22 cellular contexts compared by ENCODE assay signal in genomic region chr16:70364399-70364798, GRCh38.
"Had no signal": no experiment of that assay in that cellular context is flagged by ENCODE, and none has a peak within 500 bp of the region (broad histone marks: within the 10 kb centered on the region; RNA-seq: fewer than 3 reads in every experiment).

No MANE protein-coding gene starts in this region.

- H3K4me1 Mint-ChIP-seq: activated naive CD4-positive, alpha-beta T cell treated with anti-CD3 and anti-CD28 coated beads, Interleukin-2, amount 10 ng/mL, durations not matched to agents 7 days and 5 days; nephron; stimulated activated memory B cell treated with anti-CD40 and anti-IgM and Interleukin-4, amounts not matched to agents 10 μg/mL and 1 μg/mL and 100 μg/mL, for 72 hours had no signal

- H3K9me3 Mint-ChIP-seq: activated naive CD4-positive, alpha-beta T cell treated with anti-CD3 and anti-CD28 coated beads, Interleukin-2, amount 10 ng/mL, durations not matched to agents 7 days and 5 days; nephron; stimulated activated memory B cell treated with anti-CD40 and anti-IgM and Interleukin-4, amounts not matched to agents 10 μg/mL and 1 μg/mL and 100 μg/mL, for 72 hours had no signal

- H3K9me3 ChIP-seq: left ventricle myocardium inferior, sigmoid colon, upper lobe of right lung had no signal

- ATAC-seq: stimulated activated memory B cell treated with anti-CD40 and anti-IgM and Interleukin-4, amounts not matched to agents 10 μg/mL and 1 μg/mL and 100 μg/mL, for 72 hours; upper lobe of right lung had no signal

- H3K27ac ChIP-seq: left ventricle myocardium inferior, parathyroid adenoma, sigmoid colon, upper lobe of right lung had no signal

- H3K4me3 Mint-ChIP-seq: activated naive CD4-positive, alpha-beta T cell treated with anti-CD3 and anti-CD28 coated beads, Interleukin-2, amount 10 ng/mL, durations not matched to agents 7 days and 5 days; nephron; stimulated activated memory B cell treated with anti-CD40 and anti-IgM and Interleukin-4, amounts not matched to agents 10 μg/mL and 1 μg/mL and 100 μg/mL, for 72 hours had no signal

- H3K4me3 ChIP-seq: left ventricle myocardium inferior, sigmoid colon, upper lobe of right lung had no signal

- H3K4me1 ChIP-seq: left ventricle myocardium inferior, parathyroid adenoma, sigmoid colon, upper lobe of right lung had no signal

- H3K27ac Mint-ChIP-seq: activated naive CD4-positive, alpha-beta T cell treated with anti-CD3 and anti-CD28 coated beads, Interleukin-2, amount 10 ng/mL, durations not matched to agents 7 days and 5 days; nephron; stimulated activated memory B cell treated with anti-CD40 and anti-IgM and Interleukin-4, amounts not matched to agents 10 μg/mL and 1 μg/mL and 100 μg/mL, for 72 hours had no signal

- DNase-seq: activated CD4-positive, alpha-beta T cell treated with anti-CD3 and anti-CD28 coated beads for 4 hours; activated effector memory CD4-positive, alpha-beta T cell treated with Interleukin-2 at 50 U/mL for 16 hours; activated naive CD4-positive, alpha-beta T cell treated with anti-CD3 and anti-CD28 coated beads, Interleukin-2, amount 10 ng/mL, durations not matched to agents 7 days and 5 days; cerebellar nuclear complex; cortex of kidney; erythroblast; head of caudate nucleus; kidney glomerular epithelial cell; left ventricle myocardium inferior; mammary epithelial cell; midbrain; sigmoid colon; stimulated activated CD4-positive, alpha-beta T cell treated with anti-CD3 and anti-CD28 coated beads, Interleukin-4, amount 100 ng/mL, for 24 hours; upper lobe of right lung had no signal

- FAIRE-seq: astrocyte, bronchial epithelial cell, endometrium, frontal cortex, TTC549 had no signal

- H3K27me3 Mint-ChIP-seq: activated naive CD4-positive, alpha-beta T cell treated with anti-CD3 and anti-CD28 coated beads, Interleukin-2, amount 10 ng/mL, durations not matched to agents 7 days and 5 days; stimulated activated memory B cell treated with anti-CD40 and anti-IgM and Interleukin-4, amounts not matched to agents 10 μg/mL and 1 μg/mL and 100 μg/mL, for 72 hours had no signal
